In genomic region chr6:27862396-27863061, GRCh38 we compare ENCODE assay signal across 22 cellular contexts. TPM values are rescaled to one million over a fixed set of nuclear protein-coding genes. Genes with fewer than 3 reads are reported as not detected.
A peak's percentile ranks its signal among the peaks of the same experiment; 100 is the strongest.
DNase-seq lines count a peak whose midpoint lies in the region; ATAC-seq, FAIRE-seq and TF ChIP-seq lines count a peak whose summit lies in the region.
"Had no signal": no experiment of that assay in that cellular context is flagged by ENCODE, and none has a peak within 500 bp of the region (broad histone marks: within the 10 kb centered on the region; RNA-seq: fewer than 3 reads in every experiment).

No MANE protein-coding gene starts in this region.

- H3K27ac ChIP-seq in OCI-LY1 (ENCODE audit: low read depth, low read length, poor library complexity, severe bottlenecking): peak overlapping the region; percentile 31
- H3K27ac ChIP-seq: esophagus muscularis mucosa, heart right ventricle, pancreas, upper lobe of right lung had no signal

- CTCF ChIA-PET in activated naive CD4-positive, alpha-beta T cell treated with anti-CD3 and anti-CD28 coated beads, Interleukin-2, amount 10 ng/mL, durations not matched to agents 7 days and 5 days (lab: Charles Lee): interaction anchor here (1.6 kb wide), 1 partner anchor 11 kb away, joined by 5 read pairs; no protein-coding TSS in a partner anchor

- peaks cover 10% of the 10 kb centered on the region; the same call in 1 of the 2 replicates for H3F3A ChIP-seq in OCI-LY1 (ENCODE audit: insufficient read depth, low read length)

- no peaks in the 10 kb centered on the region for H4K20me1 ChIP-seq in OCI-LY1 (ENCODE audit: insufficient read depth, low read length)

- DNase-seq in activated naive CD4-positive, alpha-beta T cell treated with anti-CD3 and anti-CD28 coated beads, Interleukin-2, amount 10 ng/mL, durations not matched to agents 7 days and 5 days: no peak
- no peak for DNase-seq in activated naive CD4-positive, alpha-beta T cell treated with anti-CD3 and anti-CD28 coated beads, Interleukin-2, amount 50 U/mL, for 72 hours (ENCODE audit: low spot score in 2 of 2)
- DNase-seq in superior temporal gyrus (ENCODE audit: extremely low spot score) (peak; percentile 13), frontal cortex (ENCODE audit: low spot score in 2 of 2) (no peak), NCI-H1694 treated with DMSO at 0.1 percent for 48 hours (lab: John Stamatoyannopoulos, UW) (no peak), left cardiac atrium (no peak)
- DNase-seq: activated CD4-positive, alpha-beta memory T cell treated with anti-CD3 and anti-CD28 coated beads for 36 hours; aorta; cortex of kidney; heart right ventricle; NCI-H1436; pancreas; spleen; stimulated activated naive CD4-positive, alpha-beta T cell; upper lobe of right lung had no signal

- no peak for ATAC-seq in activated naive CD4-positive, alpha-beta T cell treated with anti-CD3 and anti-CD28 coated beads, Interleukin-2, amount 50 U/mL, for 72 hours
- no peak for ATAC-seq in left cardiac atrium
- ATAC-seq: heart right ventricle, pancreas, upper lobe of right lung had no signal

- intact Hi-C loops in dendritic cell treated with granulocyte-macrophage colony-stimulating factor and Interleukin-4, amounts not matched to agents 40 ng/mL and 50 ng/mL, for 4 days (cut with micrococcal nuclease): no loop called here
- intact Hi-C loops in left cardiac atrium (cut with DNase I): no loop called here

- H3K9me2 ChIP-seq in OCI-LY1 (ENCODE audit: low read depth, low read length): no peaks in the 10 kb centered on the region

- H3K27me3 Mint-ChIP-seq in activated naive CD4-positive, alpha-beta T cell treated with anti-CD3 and anti-CD28 coated beads, Interleukin-2, amount 10 ng/mL, durations not matched to agents 7 days and 5 days: peaks cover 15% of the 10 kb centered on the region
- H3K27me3 Mint-ChIP-seq in dendritic cell treated with granulocyte-macrophage colony-stimulating factor and Interleukin-4, amounts not matched to agents 40 ng/mL and 50 ng/mL, for 4 days: peaks cover 9% of the 10 kb centered on the region

- H3K79me2 ChIP-seq in OCI-LY1 (ENCODE audit: insufficient read depth, low read length): no peaks in the 10 kb centered on the region

- H2AFZ ChIP-seq in OCI-LY1 (ENCODE audit: low read length): no peak overlapping the region

- peak overlapping the region; percentile 100 for H3K27ac Mint-ChIP-seq in activated naive CD4-positive, alpha-beta T cell treated with anti-CD3 and anti-CD28 coated beads, Interleukin-2, amount 10 ng/mL, durations not matched to agents 7 days and 5 days
- peak overlapping the region in 1 of 2 donors; percentile 100 for H3K27ac Mint-ChIP-seq in activated naive CD4-positive, alpha-beta T cell treated with anti-CD3 and anti-CD28 coated beads, Interleukin-2, amount 50 U/mL, for 72 hours
- H3K27ac Mint-ChIP-seq in dendritic cell treated with granulocyte-macrophage colony-stimulating factor and Interleukin-4, amounts not matched to agents 40 ng/mL and 50 ng/mL, for 4 days: peak overlapping the region; percentile 70
- H3K27ac Mint-ChIP-seq: activated CD4-positive, alpha-beta memory T cell treated with anti-CD3 and anti-CD28 coated beads for 36 hours; activated T-helper 2 cell treated with anti-CD3 and anti-CD28 coated beads, Interferon-gamma antibody, Interleukin-2, Interleukin-4, amounts not matched to agents 10 μg/mL and 5 μg/mL and 100 μg/mL, durations not matched to agents 14 hours and 24 hours and 36 hours had no signal

- H3K27me3 ChIP-seq in OCI-LY1 (ENCODE audit: insufficient read depth, low read length): no peaks in the 10 kb centered on the region

- H3K4me1 ChIP-seq in OCI-LY1 (ENCODE audit: insufficient read depth, low read length, severe bottlenecking): peaks cover 17% of the 10 kb centered on the region

- H3K36me3 ChIP-seq in OCI-LY1 (ENCODE audit: insufficient read depth, low read length): peaks cover 4% of the 10 kb centered on the region; the same call in 1 of the 2 replicates
- H3K36me3 ChIP-seq: esophagus muscularis mucosa, heart right ventricle, pancreas, spleen, upper lobe of right lung had no signal

- TF ChIP-seq CTCF in OCI-LY1 (IDR thresholded peaks at IDR 0.05; ENCODE audit: low read length): no peak

- no peak overlapping the region for H3K9ac ChIP-seq in OCI-LY1 (ENCODE audit: low read length)

- H3K4me1 Mint-ChIP-seq in activated naive CD4-positive, alpha-beta T cell treated with anti-CD3 and anti-CD28 coated beads, Interleukin-2, amount 10 ng/mL, durations not matched to agents 7 days and 5 days: peaks cover 37% of the 10 kb centered on the region
- H3K4me1 Mint-ChIP-seq in dendritic cell treated with granulocyte-macrophage colony-stimulating factor and Interleukin-4, amounts not matched to agents 40 ng/mL and 50 ng/mL, for 4 days (ENCODE audit: low read depth): peaks cover 58% of the 10 kb centered on the region

- no peak for FAIRE-seq in frontal cortex (lab: Jason Lieb, UNC)
- FAIRE-seq: G401.6, pancreas had no signal

- no peak overlapping the region for H3K4me2 ChIP-seq in OCI-LY1 (ENCODE audit: low read length)

- 0 out of 2 replicates have a peak, but pooled peaks cover 6% of the 10 kb centered on the region for H3K9me3 ChIP-seq in OCI-LY1 (ENCODE audit: low read length)
- H3K9me3 ChIP-seq: esophagus muscularis mucosa, heart right ventricle, pancreas, spleen, upper lobe of right lung had no signal

- H3K4me3 Mint-ChIP-seq in activated naive CD4-positive, alpha-beta T cell treated with anti-CD3 and anti-CD28 coated beads, Interleukin-2, amount 10 ng/mL, durations not matched to agents 7 days and 5 days: no peak overlapping the region
- no peak overlapping the region for H3K4me3 Mint-ChIP-seq in dendritic cell treated with granulocyte-macrophage colony-stimulating factor and Interleukin-4, amounts not matched to agents 40 ng/mL and 50 ng/mL, for 4 days
- H3K4me3 Mint-ChIP-seq: activated CD4-positive, alpha-beta memory T cell treated with anti-CD3 and anti-CD28 coated beads for 36 hours had no signal

- peaks cover 4% of the 10 kb centered on the region for H3K36me3 Mint-ChIP-seq in activated naive CD4-positive, alpha-beta T cell treated with anti-CD3 and anti-CD28 coated beads, Interleukin-2, amount 10 ng/mL, durations not matched to agents 7 days and 5 days
- H3K36me3 Mint-ChIP-seq in activated naive CD4-positive, alpha-beta T cell treated with anti-CD3 and anti-CD28 coated beads, Interleukin-2, amount 50 U/mL, for 72 hours: peaks cover 9 to 18% of the 10 kb centered on the region in 2 donors
- peaks cover 6% of the 10 kb centered on the region for H3K36me3 Mint-ChIP-seq in dendritic cell treated with granulocyte-macrophage colony-stimulating factor and Interleukin-4, amounts not matched to agents 40 ng/mL and 50 ng/mL, for 4 days (ENCODE audit: low read depth)

- H3K4me3 ChIP-seq in OCI-LY1 (ENCODE audit: low read depth, low read length, poor library complexity, severe bottlenecking): no peak overlapping the region
- H3K4me3 ChIP-seq: esophagus muscularis mucosa, heart right ventricle, pancreas, spleen, upper lobe of right lung had no signal

- peaks cover 1% of the 10 kb centered on the region for H3K9me3 Mint-ChIP-seq in activated naive CD4-positive, alpha-beta T cell treated with anti-CD3 and anti-CD28 coated beads, Interleukin-2, amount 10 ng/mL, durations not matched to agents 7 days and 5 days
- H3K9me3 Mint-ChIP-seq in activated naive CD4-positive, alpha-beta T cell treated with anti-CD3 and anti-CD28 coated beads, Interleukin-2, amount 50 U/mL, for 72 hours: peaks cover 0 to 4% of the 10 kb centered on the region in 2 donors
- H3K9me3 Mint-ChIP-seq in dendritic cell treated with granulocyte-macrophage colony-stimulating factor and Interleukin-4, amounts not matched to agents 40 ng/mL and 50 ng/mL, for 4 days: no peaks in the 10 kb centered on the region
- H3K9me3 Mint-ChIP-seq: activated T-helper 2 cell treated with anti-CD3 and anti-CD28 coated beads, Interferon-gamma antibody, Interleukin-2, Interleukin-4, amounts not matched to agents 10 μg/mL and 5 μg/mL and 100 μg/mL, durations not matched to agents 14 hours and 24 hours and 36 hours had no signal

RNA-seq across cellular contexts. Expression of gene OR2B2, which starts 49.7 kb away (rescaled TPM):
- not detected for total RNA-seq in activated naive CD4-positive, alpha-beta T cell treated with anti-CD3 and anti-CD28 coated beads, Interleukin-2, amount 50 U/mL, for 72 hours
- not detected for total RNA-seq in frontal cortex
- total RNA-seq in left cardiac atrium: not detected
- total RNA-seq: activated CD4-positive, alpha-beta memory T cell treated with anti-CD3 and anti-CD28 coated beads for 36 hours; activated T-helper 2 cell treated with anti-CD3 and anti-CD28 coated beads, Interferon-gamma antibody, Interleukin-2, Interleukin-4, amounts not matched to agents 10 μg/mL and 5 μg/mL and 100 μg/mL, durations not matched to agents 14 hours and 24 hours and 36 hours; aorta; esophagus muscularis mucosa; heart right ventricle; kidney epithelial cell; mucosa of gallbladder; pancreas; spleen; upper lobe of right lung had no signal
